In the genomic region with DNA sequence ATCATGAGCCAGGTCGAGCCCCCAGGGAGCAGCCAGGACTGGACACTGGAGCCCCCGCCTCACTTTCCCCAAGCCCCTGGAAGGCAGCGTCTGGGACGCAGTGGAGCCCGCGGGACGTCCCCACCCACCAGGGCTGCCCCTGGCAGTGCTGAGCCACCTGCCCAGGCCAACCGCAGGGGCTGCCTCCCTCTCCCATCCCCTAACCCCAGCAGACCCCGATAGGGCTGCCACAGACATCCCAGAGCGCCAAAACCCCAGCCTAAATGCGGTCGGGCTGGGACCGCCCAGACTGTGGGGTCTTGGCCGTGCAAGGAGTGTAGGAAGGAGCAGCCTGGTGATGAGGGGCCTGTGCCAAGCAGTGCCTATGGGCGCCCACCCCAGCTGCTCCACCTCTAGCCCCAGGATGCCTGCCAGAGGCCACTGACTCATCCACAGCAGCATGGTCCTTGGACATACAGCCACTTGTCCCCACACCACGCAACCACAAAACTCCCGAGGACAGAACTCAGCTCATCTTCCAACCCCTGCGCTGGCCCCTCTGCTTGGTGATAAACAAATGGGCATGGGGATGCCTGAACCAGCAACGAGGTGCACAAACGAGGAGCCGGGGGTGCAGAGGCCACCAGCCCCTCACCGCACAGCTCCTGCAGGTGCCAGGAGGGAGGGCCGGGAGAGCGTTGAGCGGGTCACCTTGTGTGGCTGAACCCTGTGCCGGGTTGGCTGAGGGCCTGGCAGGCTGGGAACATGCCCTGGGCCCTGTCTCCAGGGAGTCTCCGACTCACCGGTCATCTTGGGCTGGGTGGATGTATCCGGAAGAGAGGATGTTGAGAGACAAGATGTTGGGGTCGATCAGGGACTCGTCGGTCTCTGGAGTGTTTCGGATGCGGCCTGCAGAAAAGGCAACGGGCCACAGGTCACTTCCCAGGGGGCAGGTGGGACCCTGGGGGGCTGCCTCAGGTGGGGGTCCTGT, we compare ENCODE assay signal across 36 cellular contexts. TPM values are rescaled to one million over a fixed set of nuclear protein-coding genes. Genes with fewer than 3 reads are reported as not detected.
"Had no signal": no experiment of that assay in that cellular context is flagged by ENCODE, and none has a peak within 500 bp of the region (broad histone marks: within the 10 kb centered on the region; RNA-seq: fewer than 3 reads in every experiment).

No MANE protein-coding gene starts in this region.

- H3K27me3 ChIP-seq: brain microvascular endothelial cell had no signal

- H3K4me1 Mint-ChIP-seq: activated CD4-positive, alpha-beta T cell treated with anti-CD3 and anti-CD28 coated beads, Interleukin-2, amount 10 ng/mL, durations not matched to agents 7 days and 5 days had no signal

- H3K4me3 Mint-ChIP-seq: activated CD4-positive, alpha-beta memory T cell treated with anti-CD3 and anti-CD28 coated beads, Interleukin-2, amount 10 ng/mL, durations not matched to agents 7 days and 5 days; activated CD4-positive, alpha-beta T cell treated with anti-CD3 and anti-CD28 coated beads, Interleukin-2, amount 10 ng/mL, durations not matched to agents 7 days and 5 days; activated naive CD4-positive, alpha-beta T cell treated with anti-CD3 and anti-CD28 coated beads, Interleukin-2, amount 10 ng/mL, durations not matched to agents 7 days and 5 days; activated naive CD8-positive, alpha-beta T cell treated with anti-CD3 and anti-CD28 coated beads, Interleukin-2, amount 10 ng/mL, durations not matched to agents 7 days and 5 days; activated T-cell treated with anti-CD3 and anti-CD28 coated beads, Interleukin-2, amount 50 U/mL, for 24 hours; activated T-cell treated with anti-CD3 and anti-CD28 coated beads, Interleukin-2, amount 50 U/mL, for 72 hours had no signal

- H3K27ac ChIP-seq: brain microvascular endothelial cell, epithelial cell of prostate, esophagus squamous epithelium, gastroesophageal sphincter had no signal

- DNase-seq: activated CD4-positive, alpha-beta memory T cell treated with anti-CD3 and anti-CD28 coated beads, Interleukin-2, amount 10 ng/mL, durations not matched to agents 7 days and 5 days; activated CD4-positive, alpha-beta T cell treated with anti-CD3 and anti-CD28 coated beads for 1 hour; activated CD4-positive, alpha-beta T cell treated with anti-CD3 and anti-CD28 coated beads for 4 hours; activated CD4-positive, alpha-beta T cell treated with anti-CD3 and anti-CD28 coated beads, Interleukin-2, amount 10 ng/mL, durations not matched to agents 7 days and 5 days; activated CD4-positive, alpha-beta T cell treated with anti-CD3 and anti-CD28 coated beads, Interleukin-2, amount 50 U/mL, for 4 hours; activated CD8-positive, alpha-beta memory T cell treated with anti-CD3 and anti-CD28 coated beads, Interleukin-2, amount 50 U/mL, for 48 hours; activated gamma-delta T cell; activated naive CD4-positive, alpha-beta T cell; activated naive CD4-positive, alpha-beta T cell treated with anti-CD3 and anti-CD28 coated beads, Interleukin-2, amount 10 ng/mL, durations not matched to agents 7 days and 5 days; activated naive CD8-positive, alpha-beta T cell treated with anti-CD3 and anti-CD28 coated beads, Interleukin-2, amount 10 ng/mL, durations not matched to agents 7 days and 5 days; activated T-cell treated with anti-CD3 and anti-CD28 coated beads for 4 hours; activated T-cell treated with anti-CD3 and anti-CD28 coated beads, Interleukin-2, amount 50 U/mL, for 24 hours; activated T-cell treated with anti-CD3 and anti-CD28 coated beads, Interleukin-2, amount 50 U/mL, for 72 hours; anterior cingulate cortex; brain microvascular endothelial cell; caudate nucleus; cortex of kidney; dermis blood vessel endothelial cell; effector CD4-positive, alpha-beta T cell; esophagus squamous epithelium; foreskin melanocyte; T-helper 2 cell had no signal

- FAIRE-seq: astrocyte, bronchial epithelial cell, colon, endometrium, endothelial cell of umbilical vein had no signal

- H3K27me3 Mint-ChIP-seq: activated CD4-positive, alpha-beta memory T cell treated with anti-CD3 and anti-CD28 coated beads, Interleukin-2, amount 10 ng/mL, durations not matched to agents 7 days and 5 days; activated CD4-positive, alpha-beta T cell treated with anti-CD3 and anti-CD28 coated beads, Interleukin-2, amount 10 ng/mL, durations not matched to agents 7 days and 5 days; activated naive CD8-positive, alpha-beta T cell treated with anti-CD3 and anti-CD28 coated beads, Interleukin-2, amount 10 ng/mL, durations not matched to agents 7 days and 5 days; activated T-cell treated with anti-CD3 and anti-CD28 coated beads, Interleukin-2, amount 50 U/mL, for 24 hours had no signal

- H3K9me3 ChIP-seq: esophagus squamous epithelium, gastroesophageal sphincter had no signal

- H3K4me1 ChIP-seq: esophagus squamous epithelium, gastroesophageal sphincter had no signal

- H3K27ac Mint-ChIP-seq: activated CD4-positive, alpha-beta memory T cell treated with anti-CD3 and anti-CD28 coated beads, Interleukin-2, amount 10 ng/mL, durations not matched to agents 7 days and 5 days; activated CD4-positive, alpha-beta T cell treated with anti-CD3 and anti-CD28 coated beads, Interleukin-2, amount 10 ng/mL, durations not matched to agents 7 days and 5 days; activated naive CD4-positive, alpha-beta T cell treated with anti-CD3 and anti-CD28 coated beads, Interleukin-2, amount 10 ng/mL, durations not matched to agents 7 days and 5 days; activated naive CD8-positive, alpha-beta T cell treated with anti-CD3 and anti-CD28 coated beads, Interleukin-2, amount 10 ng/mL, durations not matched to agents 7 days and 5 days; activated T-cell treated with anti-CD3 and anti-CD28 coated beads, Interleukin-2, amount 50 U/mL, for 24 hours; activated T-cell treated with anti-CD3 and anti-CD28 coated beads, Interleukin-2, amount 50 U/mL, for 72 hours had no signal

- H3K4me3 ChIP-seq: esophagus squamous epithelium, gastroesophageal sphincter had no signal

- H3K36me3 Mint-ChIP-seq: activated naive CD4-positive, alpha-beta T cell treated with anti-CD3 and anti-CD28 coated beads, Interleukin-2, amount 10 ng/mL, durations not matched to agents 7 days and 5 days; activated naive CD4-positive, alpha-beta T cell treated with anti-CD3 and anti-CD28 coated beads, Interleukin-2, amount 50 U/mL, for 72 hours; activated naive CD8-positive, alpha-beta T cell treated with anti-CD3 and anti-CD28 coated beads, Interleukin-2, amount 10 ng/mL, durations not matched to agents 7 days and 5 days had no signal

- H3K36me3 ChIP-seq: brain microvascular endothelial cell, esophagus squamous epithelium, gastroesophageal sphincter had no signal

- H3K9me3 Mint-ChIP-seq: activated CD4-positive, alpha-beta memory T cell treated with anti-CD3 and anti-CD28 coated beads, Interleukin-2, amount 10 ng/mL, durations not matched to agents 7 days and 5 days; activated CD4-positive, alpha-beta T cell treated with anti-CD3 and anti-CD28 coated beads, Interleukin-2, amount 10 ng/mL, durations not matched to agents 7 days and 5 days; activated naive CD4-positive, alpha-beta T cell treated with anti-CD3 and anti-CD28 coated beads, Interleukin-2, amount 10 ng/mL, durations not matched to agents 7 days and 5 days; activated naive CD4-positive, alpha-beta T cell treated with anti-CD3 and anti-CD28 coated beads, Interleukin-2, amount 50 U/mL, for 72 hours; activated naive CD8-positive, alpha-beta T cell treated with anti-CD3 and anti-CD28 coated beads, Interleukin-2, amount 10 ng/mL, durations not matched to agents 7 days and 5 days; activated T-cell treated with anti-CD3 and anti-CD28 coated beads, Interleukin-2, amount 50 U/mL, for 24 hours; activated T-cell treated with anti-CD3 and anti-CD28 coated beads, Interleukin-2, amount 50 U/mL, for 72 hours had no signal

- ATAC-seq: activated naive CD4-positive, alpha-beta T cell treated with anti-CD3 and anti-CD28 coated beads, Interleukin-2, amount 50 U/mL, for 72 hours; activated T-cell treated with anti-CD3 and anti-CD28 coated beads, Interleukin-2, amount 50 U/mL, for 72 hours; gastroesophageal sphincter had no signal

RNA-seq across cellular contexts. Expression of a gene that starts 44.9 kb away (rescaled TPM):
- total RNA-seq: activated CD4-positive, alpha-beta memory T cell treated with anti-CD3 and anti-CD28 coated beads, Interleukin-2, amount 10 ng/mL, durations not matched to agents 7 days and 5 days; activated CD4-positive, alpha-beta T cell treated with anti-CD3 and anti-CD28 coated beads, Interleukin-2, amount 10 ng/mL, durations not matched to agents 7 days and 5 days; activated naive CD4-positive, alpha-beta T cell treated with anti-CD3 and anti-CD28 coated beads, Interleukin-2, amount 50 U/mL, for 72 hours; activated naive CD8-positive, alpha-beta T cell treated with anti-CD3 and anti-CD28 coated beads, Interleukin-2, amount 10 ng/mL, durations not matched to agents 7 days and 5 days; activated T-cell treated with anti-CD3 and anti-CD28 coated beads, Interleukin-2, amount 50 U/mL, for 72 hours; astrocyte; bronchial epithelial cell; chondrocyte; dermis blood vessel endothelial cell; endothelial cell of umbilical vein; esophagus squamous epithelium; fibroblast of lung; fibroblast of villous mesenchyme; gastroesophageal sphincter; glomerular endothelial cell; T-helper 1 cell treated with Interleukin-12 subunit alpha and Interleukin-12 subunit beta and Interleukin-4 antibody, amounts not matched to agents 30 ng/mL and 1 ng/mL, for 36 hours had no signal
- polyA plus RNA-seq: endothelial cell of umbilical vein, esophagus, fibroblast of lung had no signal

RNA-seq across cellular contexts. Expression of a gene that starts 53.9 kb away (rescaled TPM):
- total RNA-seq: activated CD4-positive, alpha-beta memory T cell treated with anti-CD3 and anti-CD28 coated beads, Interleukin-2, amount 10 ng/mL, durations not matched to agents 7 days and 5 days; activated CD4-positive, alpha-beta T cell treated with anti-CD3 and anti-CD28 coated beads, Interleukin-2, amount 10 ng/mL, durations not matched to agents 7 days and 5 days; activated naive CD4-positive, alpha-beta T cell treated with anti-CD3 and anti-CD28 coated beads, Interleukin-2, amount 50 U/mL, for 72 hours; activated naive CD8-positive, alpha-beta T cell treated with anti-CD3 and anti-CD28 coated beads, Interleukin-2, amount 10 ng/mL, durations not matched to agents 7 days and 5 days; activated T-cell treated with anti-CD3 and anti-CD28 coated beads, Interleukin-2, amount 50 U/mL, for 72 hours; astrocyte; bronchial epithelial cell; chondrocyte; dermis blood vessel endothelial cell; endothelial cell of umbilical vein; esophagus squamous epithelium; fibroblast of lung; fibroblast of villous mesenchyme; gastroesophageal sphincter; glomerular endothelial cell; T-helper 1 cell treated with Interleukin-12 subunit alpha and Interleukin-12 subunit beta and Interleukin-4 antibody, amounts not matched to agents 30 ng/mL and 1 ng/mL, for 36 hours had no signal
- polyA plus RNA-seq: endothelial cell of umbilical vein, esophagus, fibroblast of lung had no signal
